ENCODE assay signal across 17 cellular contexts in genomic region chr10:29208816-29209215, GRCh38.
DNase-seq lines count a peak whose midpoint lies in the region; TF ChIP-seq lines count a peak whose summit lies in the region.
"Had no signal": no experiment of that assay in that cellular context is flagged by ENCODE, and none has a peak within 500 bp of the region (broad histone marks: within the 10 kb centered on the region; RNA-seq: fewer than 3 reads in every experiment).

No MANE protein-coding gene starts in this region.

- no peak overlapping the region for H3K4ac ChIP-seq in trophoblast cell (ENCODE audit: low read depth, low read length)

- no peak overlapping the region for H3K4me3 ChIP-seq in trophoblast cell (ENCODE audit: low read depth, low read length)
- H3K4me3 ChIP-seq: BLaER1 had no signal

- H2BK12ac ChIP-seq in trophoblast cell (ENCODE audit: low read length) = peak overlapping the region; percentile 36

- no peak overlapping the region for H3K9ac ChIP-seq in trophoblast cell (ENCODE audit: low read length)
- H3K9ac ChIP-seq: BLaER1 had no signal

- H2BK120ac ChIP-seq in trophoblast cell (ENCODE audit: insufficient read depth, low read length, poor library complexity) = no peak overlapping the region

- H4K91ac ChIP-seq in trophoblast cell (ENCODE audit: low read depth, low read length) = no peak overlapping the region

- TF ChIP-seq CTCF in mesothelial cell of epicardium (IDR thresholded peaks at IDR 0.05; ENCODE audit: unreplicated experiment) = no peak

- H2BK5ac ChIP-seq in trophoblast cell (ENCODE audit: low read depth, low read length, poor library complexity) = no peak overlapping the region

- H3K36me3 ChIP-seq in trophoblast cell (ENCODE audit: control insufficient read depth in 1 of 2, insufficient read depth in 2 of 2, low read length in 2 of 2) = no peaks in the 10 kb centered on the region
- H3K36me3 ChIP-seq: BE2C, BLaER1 had no signal

- H4K12ac ChIP-seq in trophoblast cell (ENCODE audit: low read depth, low read length) = no peak overlapping the region

- H3K27me3 Mint-ChIP-seq in mesothelial cell of epicardium (ENCODE audit: low read depth) = no peaks in the 10 kb centered on the region
- H3K27me3 Mint-ChIP-seq: CD4-positive, CD25-positive, alpha-beta regulatory T cell had no signal

- H3K27ac Mint-ChIP-seq in mesothelial cell of epicardium = peak overlapping the region; percentile 86
- H3K27ac Mint-ChIP-seq: CD14-positive monocyte; CD4-positive, alpha-beta memory T cell; CD4-positive, CD25-positive, alpha-beta regulatory T cell; CD8-positive, alpha-beta memory T cell had no signal

- H3K9me3 ChIP-seq in trophoblast cell (ENCODE audit: insufficient read depth, low read depth, low read length) = peaks cover 2% of the 10 kb centered on the region
- H3K9me3 ChIP-seq: BE2C had no signal

- peaks cover 7% of the 10 kb centered on the region for H3K79me1 ChIP-seq in trophoblast cell (ENCODE audit: low read length)

- no peak overlapping the region for H3K23ac ChIP-seq in trophoblast cell (ENCODE audit: low read length)

- H2AFZ ChIP-seq in trophoblast cell (ENCODE audit: insufficient read depth, low read length, poor library complexity) = no peak overlapping the region

- DNase-seq in mesothelial cell of epicardium (ENCODE audit: low spot score in 2 of 2, unreplicated experiment in 2 of 2) (no peak), trophoblast cell (no peak), posterior cingulate gyrus (no peak), NAMALWA (ENCODE audit: low spot score) (no peak), DMS 273 treated with DMSO at 0.1 percent for 48 hours (lab: John Stamatoyannopoulos, UW) (no peak)
- DNase-seq: 8988T; ACHN; BE2C; C1 segment of cervical spinal cord; CD4-positive, alpha-beta memory T cell; CD4-positive, CD25-positive, alpha-beta regulatory T cell; CD8-positive, alpha-beta memory T cell; COR-L47; DMS79 treated with DMSO at 0.1 percent for 48 hours; GF-D8 had no signal

- no CpG with 5 or more reads among the region's 2 CpGs for WGBS in trophoblast cell (ENCODE audit: extremely low coverage, insufficient coverage, insufficient read length)

- peaks cover 42% of the 10 kb centered on the region for H3K4me1 Mint-ChIP-seq in mesothelial cell of epicardium
- H3K4me1 Mint-ChIP-seq: CD14-positive monocyte; CD4-positive, alpha-beta memory T cell; CD4-positive, CD25-positive, alpha-beta regulatory T cell; CD8-positive, alpha-beta memory T cell had no signal

- intact Hi-C loops in posterior cingulate gyrus (cut with DNase I) = no loop called here

- no peaks in the 10 kb centered on the region for H3K79me2 ChIP-seq in trophoblast cell (ENCODE audit: control insufficient read depth, insufficient read depth, low read length, poor library complexity)

- no peak overlapping the region for H3K4me2 ChIP-seq in trophoblast cell (ENCODE audit: low read length)
- H3K4me2 ChIP-seq: BLaER1 had no signal

- no peak overlapping the region for H4K8ac ChIP-seq in trophoblast cell (ENCODE audit: low read depth, low read length)

- H3K36me3 Mint-ChIP-seq in mesothelial cell of epicardium = peaks cover 13% of the 10 kb centered on the region
- H3K36me3 Mint-ChIP-seq: CD14-positive monocyte; CD4-positive, alpha-beta memory T cell; CD4-positive, CD25-positive, alpha-beta regulatory T cell; CD8-positive, alpha-beta memory T cell had no signal

- no peak overlapping the region for H2AK5ac ChIP-seq in trophoblast cell (ENCODE audit: low read length)

- H3K9me3 Mint-ChIP-seq in mesothelial cell of epicardium = peaks cover 19% of the 10 kb centered on the region

- no peak overlapping the region for H3K4me3 Mint-ChIP-seq in mesothelial cell of epicardium
- H3K4me3 Mint-ChIP-seq: CD4-positive, alpha-beta memory T cell; CD4-positive, CD25-positive, alpha-beta regulatory T cell; CD8-positive, alpha-beta memory T cell had no signal

- H3K27ac ChIP-seq in trophoblast cell (ENCODE audit: low read depth, low read length) = no peak overlapping the region
- H3K27ac ChIP-seq: BLaER1 had no signal

- H3K27me3 ChIP-seq in trophoblast cell (ENCODE audit: insufficient read depth, low read length) = no peaks in the 10 kb centered on the region
- H3K27me3 ChIP-seq: BE2C, BLaER1 had no signal

- no peak overlapping the region for H3K14ac ChIP-seq in trophoblast cell (ENCODE audit: low read length)

- no peak overlapping the region for H3K18ac ChIP-seq in trophoblast cell (ENCODE audit: low read length)

- H3K4me1 ChIP-seq in trophoblast cell (ENCODE audit: control insufficient read depth in 1 of 2, insufficient read depth in 2 of 2, low read length in 2 of 2) = peaks cover 3 to 10% of the 10 kb centered on the region in 2 experiments
- H3K4me1 ChIP-seq: BE2C, BLaER1 had no signal
